In the genomic region with DNA sequence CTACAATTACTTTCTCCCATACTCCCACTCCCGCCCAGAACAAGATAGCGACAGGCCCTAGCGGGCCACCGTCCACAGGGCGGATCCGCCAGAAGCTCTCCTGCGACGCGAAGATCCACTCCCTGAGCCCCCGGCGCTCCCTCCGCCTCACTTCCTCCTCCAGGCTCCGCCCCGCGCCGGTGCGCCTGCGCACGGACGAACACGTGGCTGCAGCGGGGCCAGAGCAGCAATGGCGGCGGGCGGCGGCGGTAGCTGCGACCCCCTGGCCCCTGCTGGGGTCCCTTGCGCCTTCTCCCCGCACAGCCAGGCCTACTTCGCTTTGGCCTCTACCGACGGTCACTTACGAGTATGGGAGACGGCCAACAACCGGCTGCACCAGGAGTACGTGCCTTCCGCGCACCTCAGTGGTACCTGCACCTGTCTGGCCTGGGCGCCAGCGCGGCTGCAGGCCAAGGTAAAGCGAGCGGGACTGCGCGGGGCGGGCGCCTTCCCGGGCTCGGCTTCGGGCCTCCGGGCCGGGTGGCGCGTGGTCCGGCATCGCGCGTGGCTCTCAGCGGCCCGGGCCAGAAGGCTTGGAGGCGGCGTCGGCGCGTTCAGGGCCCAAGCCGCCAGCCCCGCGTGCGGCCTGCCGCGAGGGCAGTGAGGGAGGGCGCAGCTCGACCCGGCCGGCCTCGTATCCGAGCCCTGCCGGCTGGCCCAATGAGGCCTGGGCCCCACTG, we compare ENCODE assay signal across 1 cellular context.
A peak's percentile ranks its signal among the peaks of the same experiment; 100 is the strongest.
TF ChIP-seq lines count a peak whose summit lies in the region.

A gene with protein sequence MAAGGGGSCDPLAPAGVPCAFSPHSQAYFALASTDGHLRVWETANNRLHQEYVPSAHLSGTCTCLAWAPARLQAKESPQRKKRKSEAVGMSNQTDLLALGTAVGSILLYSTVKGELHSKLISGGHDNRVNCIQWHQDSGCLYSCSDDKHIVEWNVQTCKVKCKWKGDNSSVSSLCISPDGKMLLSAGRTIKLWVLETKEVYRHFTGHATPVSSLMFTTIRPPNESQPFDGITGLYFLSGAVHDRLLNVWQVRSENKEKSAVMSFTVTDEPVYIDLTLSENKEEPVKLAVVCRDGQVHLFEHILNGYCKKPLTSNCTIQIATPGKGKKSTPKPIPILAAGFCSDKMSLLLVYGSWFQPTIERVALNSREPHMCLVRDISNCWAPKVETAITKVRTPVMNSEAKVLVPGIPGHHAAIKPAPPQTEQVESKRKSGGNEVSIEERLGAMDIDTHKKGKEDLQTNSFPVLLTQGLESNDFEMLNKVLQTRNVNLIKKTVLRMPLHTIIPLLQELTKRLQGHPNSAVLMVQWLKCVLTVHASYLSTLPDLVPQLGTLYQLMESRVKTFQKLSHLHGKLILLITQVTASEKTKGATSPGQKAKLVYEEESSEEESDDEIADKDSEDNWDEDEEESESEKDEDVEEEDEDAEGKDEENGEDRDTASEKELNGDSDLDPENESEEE (plus strand): TSS at position 198 of the 719 bp plus-strand sequence. CDS start 32 bp downstream, at position 230.

TF ChIP-seq in H1, 55 proteins besides CTCF, POLR2A, EP300 and RAD21:
- no peak for TF ChIP-seq SIX5 (IDR thresholded peaks at IDR 0.05; ENCODE audit: low read depth, low read length)
- no peak for TF ChIP-seq GABPA (IDR thresholded peaks at IDR 0.05; ENCODE audit: borderline replicate concordance, insufficient read depth, low read length)
- TF ChIP-seq JUN (IDR thresholded peaks at IDR 0.05; ENCODE audit: low read depth, low read length), result no peak
- peak; percentile 97 for TF ChIP-seq YY1 (IDR thresholded peaks at IDR 0.05; ENCODE audit: low read depth, low read length)
- no peak for TF ChIP-seq SIRT6 (IDR thresholded peaks at IDR 0.05; ENCODE audit: low read length)
- no peak for TF ChIP-seq CBX5 (IDR thresholded peaks at IDR 0.05; ENCODE audit: low read depth, low read length)
- TF ChIP-seq ASH2L (IDR thresholded peaks at IDR 0.05; ENCODE audit: low read length), result peak; percentile 31
- peak; percentile 93 for TF ChIP-seq CREB1 (IDR thresholded peaks at IDR 0.05)
- TF ChIP-seq, protein P1, sequence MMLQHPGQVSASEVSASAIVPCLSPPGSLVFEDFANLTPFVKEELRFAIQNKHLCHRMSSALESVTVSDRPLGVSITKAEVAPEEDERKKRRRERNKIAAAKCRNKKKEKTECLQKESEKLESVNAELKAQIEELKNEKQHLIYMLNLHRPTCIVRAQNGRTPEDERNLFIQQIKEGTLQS (IDR thresholded peaks at IDR 0.05; ENCODE audit: insufficient read depth, low read depth, low read length), result peak; percentile 78
- no peak for TF ChIP-seq FOSL1 (IDR thresholded peaks at IDR 0.05; ENCODE audit: insufficient read depth, low read depth, low read length)
- TF ChIP-seq BACH1 (IDR thresholded peaks at IDR 0.05; ENCODE audit: low read length), result peak; percentile 28; the same call in 1 of the 2 replicates
- TF ChIP-seq PHF8 (conservative IDR thresholded peaks at IDR 0.05; ENCODE audit: low read depth, low read length), result peak; percentile 99
- peak; percentile 86 for TF ChIP-seq KDM4A (IDR thresholded peaks at IDR 0.05; ENCODE audit: low read depth, low read length, severe bottlenecking)
- TF ChIP-seq RBBP5 (IDR thresholded peaks at IDR 0.05; ENCODE audit: borderline replicate concordance, low read depth, low read length), result 0 out of 2 replicates have a peak, but pooled peaks have one; percentile 84
- TF ChIP-seq, protein P2, sequence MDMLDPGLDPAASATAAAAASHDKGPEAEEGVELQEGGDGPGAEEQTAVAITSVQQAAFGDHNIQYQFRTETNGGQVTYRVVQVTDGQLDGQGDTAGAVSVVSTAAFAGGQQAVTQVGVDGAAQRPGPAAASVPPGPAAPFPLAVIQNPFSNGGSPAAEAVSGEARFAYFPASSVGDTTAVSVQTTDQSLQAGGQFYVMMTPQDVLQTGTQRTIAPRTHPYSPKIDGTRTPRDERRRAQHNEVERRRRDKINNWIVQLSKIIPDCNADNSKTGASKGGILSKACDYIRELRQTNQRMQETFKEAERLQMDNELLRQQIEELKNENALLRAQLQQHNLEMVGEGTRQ (IDR thresholded peaks at IDR 0.05; ENCODE audit: low read length), result peak; percentile 78
- peak; percentile 64; the same call in 1 of the 2 replicates for TF ChIP-seq KDM5A (IDR thresholded peaks at IDR 0.05; ENCODE audit: low read length)
- TF ChIP-seq SP1 (IDR thresholded peaks at IDR 0.05; ENCODE audit: low read depth, low read length), result peak; percentile 80
- no peak for TF ChIP-seq ZNF274 (IDR thresholded peaks at IDR 0.05; ENCODE audit: borderline replicate concordance, extremely low read depth, low read length)
- TF ChIP-seq, protein P3, sequence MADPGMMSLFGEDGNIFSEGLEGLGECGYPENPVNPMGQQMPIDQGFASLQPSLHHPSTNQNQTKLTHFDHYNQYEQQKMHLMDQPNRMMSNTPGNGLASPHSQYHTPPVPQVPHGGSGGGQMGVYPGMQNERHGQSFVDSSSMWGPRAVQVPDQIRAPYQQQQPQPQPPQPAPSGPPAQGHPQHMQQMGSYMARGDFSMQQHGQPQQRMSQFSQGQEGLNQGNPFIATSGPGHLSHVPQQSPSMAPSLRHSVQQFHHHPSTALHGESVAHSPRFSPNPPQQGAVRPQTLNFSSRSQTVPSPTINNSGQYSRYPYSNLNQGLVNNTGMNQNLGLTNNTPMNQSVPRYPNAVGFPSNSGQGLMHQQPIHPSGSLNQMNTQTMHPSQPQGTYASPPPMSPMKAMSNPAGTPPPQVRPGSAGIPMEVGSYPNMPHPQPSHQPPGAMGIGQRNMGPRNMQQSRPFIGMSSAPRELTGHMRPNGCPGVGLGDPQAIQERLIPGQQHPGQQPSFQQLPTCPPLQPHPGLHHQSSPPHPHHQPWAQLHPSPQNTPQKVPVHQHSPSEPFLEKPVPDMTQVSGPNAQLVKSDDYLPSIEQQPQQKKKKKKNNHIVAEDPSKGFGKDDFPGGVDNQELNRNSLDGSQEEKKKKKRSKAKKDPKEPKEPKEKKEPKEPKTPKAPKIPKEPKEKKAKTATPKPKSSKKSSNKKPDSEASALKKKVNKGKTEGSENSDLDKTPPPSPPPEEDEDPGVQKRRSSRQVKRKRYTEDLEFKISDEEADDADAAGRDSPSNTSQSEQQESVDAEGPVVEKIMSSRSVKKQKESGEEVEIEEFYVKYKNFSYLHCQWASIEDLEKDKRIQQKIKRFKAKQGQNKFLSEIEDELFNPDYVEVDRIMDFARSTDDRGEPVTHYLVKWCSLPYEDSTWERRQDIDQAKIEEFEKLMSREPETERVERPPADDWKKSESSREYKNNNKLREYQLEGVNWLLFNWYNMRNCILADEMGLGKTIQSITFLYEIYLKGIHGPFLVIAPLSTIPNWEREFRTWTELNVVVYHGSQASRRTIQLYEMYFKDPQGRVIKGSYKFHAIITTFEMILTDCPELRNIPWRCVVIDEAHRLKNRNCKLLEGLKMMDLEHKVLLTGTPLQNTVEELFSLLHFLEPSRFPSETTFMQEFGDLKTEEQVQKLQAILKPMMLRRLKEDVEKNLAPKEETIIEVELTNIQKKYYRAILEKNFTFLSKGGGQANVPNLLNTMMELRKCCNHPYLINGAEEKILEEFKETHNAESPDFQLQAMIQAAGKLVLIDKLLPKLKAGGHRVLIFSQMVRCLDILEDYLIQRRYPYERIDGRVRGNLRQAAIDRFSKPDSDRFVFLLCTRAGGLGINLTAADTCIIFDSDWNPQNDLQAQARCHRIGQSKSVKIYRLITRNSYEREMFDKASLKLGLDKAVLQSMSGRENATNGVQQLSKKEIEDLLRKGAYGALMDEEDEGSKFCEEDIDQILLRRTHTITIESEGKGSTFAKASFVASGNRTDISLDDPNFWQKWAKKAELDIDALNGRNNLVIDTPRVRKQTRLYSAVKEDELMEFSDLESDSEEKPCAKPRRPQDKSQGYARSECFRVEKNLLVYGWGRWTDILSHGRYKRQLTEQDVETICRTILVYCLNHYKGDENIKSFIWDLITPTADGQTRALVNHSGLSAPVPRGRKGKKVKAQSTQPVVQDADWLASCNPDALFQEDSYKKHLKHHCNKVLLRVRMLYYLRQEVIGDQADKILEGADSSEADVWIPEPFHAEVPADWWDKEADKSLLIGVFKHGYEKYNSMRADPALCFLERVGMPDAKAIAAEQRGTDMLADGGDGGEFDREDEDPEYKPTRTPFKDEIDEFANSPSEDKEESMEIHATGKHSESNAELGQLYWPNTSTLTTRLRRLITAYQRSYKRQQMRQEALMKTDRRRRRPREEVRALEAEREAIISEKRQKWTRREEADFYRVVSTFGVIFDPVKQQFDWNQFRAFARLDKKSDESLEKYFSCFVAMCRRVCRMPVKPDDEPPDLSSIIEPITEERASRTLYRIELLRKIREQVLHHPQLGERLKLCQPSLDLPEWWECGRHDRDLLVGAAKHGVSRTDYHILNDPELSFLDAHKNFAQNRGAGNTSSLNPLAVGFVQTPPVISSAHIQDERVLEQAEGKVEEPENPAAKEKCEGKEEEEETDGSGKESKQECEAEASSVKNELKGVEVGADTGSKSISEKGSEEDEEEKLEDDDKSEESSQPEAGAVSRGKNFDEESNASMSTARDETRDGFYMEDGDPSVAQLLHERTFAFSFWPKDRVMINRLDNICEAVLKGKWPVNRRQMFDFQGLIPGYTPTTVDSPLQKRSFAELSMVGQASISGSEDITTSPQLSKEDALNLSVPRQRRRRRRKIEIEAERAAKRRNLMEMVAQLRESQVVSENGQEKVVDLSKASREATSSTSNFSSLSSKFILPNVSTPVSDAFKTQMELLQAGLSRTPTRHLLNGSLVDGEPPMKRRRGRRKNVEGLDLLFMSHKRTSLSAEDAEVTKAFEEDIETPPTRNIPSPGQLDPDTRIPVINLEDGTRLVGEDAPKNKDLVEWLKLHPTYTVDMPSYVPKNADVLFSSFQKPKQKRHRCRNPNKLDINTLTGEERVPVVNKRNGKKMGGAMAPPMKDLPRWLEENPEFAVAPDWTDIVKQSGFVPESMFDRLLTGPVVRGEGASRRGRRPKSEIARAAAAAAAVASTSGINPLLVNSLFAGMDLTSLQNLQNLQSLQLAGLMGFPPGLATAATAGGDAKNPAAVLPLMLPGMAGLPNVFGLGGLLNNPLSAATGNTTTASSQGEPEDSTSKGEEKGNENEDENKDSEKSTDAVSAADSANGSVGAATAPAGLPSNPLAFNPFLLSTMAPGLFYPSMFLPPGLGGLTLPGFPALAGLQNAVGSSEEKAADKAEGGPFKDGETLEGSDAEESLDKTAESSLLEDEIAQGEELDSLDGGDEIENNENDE (IDR thresholded peaks at IDR 0.05; ENCODE audit: insufficient replicate concordance, low read length), result no peak
- 0 out of 2 replicates have a peak, but pooled peaks have one; percentile 4 for TF ChIP-seq SRF (IDR thresholded peaks at IDR 0.05; ENCODE audit: low read depth, low read length)
- TF ChIP-seq, protein P4, sequence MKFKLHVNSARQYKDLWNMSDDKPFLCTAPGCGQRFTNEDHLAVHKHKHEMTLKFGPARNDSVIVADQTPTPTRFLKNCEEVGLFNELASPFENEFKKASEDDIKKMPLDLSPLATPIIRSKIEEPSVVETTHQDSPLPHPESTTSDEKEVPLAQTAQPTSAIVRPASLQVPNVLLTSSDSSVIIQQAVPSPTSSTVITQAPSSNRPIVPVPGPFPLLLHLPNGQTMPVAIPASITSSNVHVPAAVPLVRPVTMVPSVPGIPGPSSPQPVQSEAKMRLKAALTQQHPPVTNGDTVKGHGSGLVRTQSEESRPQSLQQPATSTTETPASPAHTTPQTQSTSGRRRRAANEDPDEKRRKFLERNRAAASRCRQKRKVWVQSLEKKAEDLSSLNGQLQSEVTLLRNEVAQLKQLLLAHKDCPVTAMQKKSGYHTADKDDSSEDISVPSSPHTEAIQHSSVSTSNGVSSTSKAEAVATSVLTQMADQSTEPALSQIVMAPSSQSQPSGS (IDR thresholded peaks at IDR 0.05; ENCODE audit: low read length), result peak; percentile 69; the same call in 1 of the 2 replicates
- TF ChIP-seq HDAC2 (IDR thresholded peaks at IDR 0.05; ENCODE audit: borderline replicate concordance in 1 of 2, low read depth in 2 of 2, low read length in 2 of 2), result no peak; a peak in 1 of 4 replicates
- no peak for TF ChIP-seq SIN3A (conservative IDR thresholded peaks at IDR 0.05 in 1 of 2, IDR thresholded peaks at IDR 0.05 in 1 of 2; ENCODE audit: low read depth in 1 of 2, low read length in 2 of 2)
- TF ChIP-seq, protein P5, sequence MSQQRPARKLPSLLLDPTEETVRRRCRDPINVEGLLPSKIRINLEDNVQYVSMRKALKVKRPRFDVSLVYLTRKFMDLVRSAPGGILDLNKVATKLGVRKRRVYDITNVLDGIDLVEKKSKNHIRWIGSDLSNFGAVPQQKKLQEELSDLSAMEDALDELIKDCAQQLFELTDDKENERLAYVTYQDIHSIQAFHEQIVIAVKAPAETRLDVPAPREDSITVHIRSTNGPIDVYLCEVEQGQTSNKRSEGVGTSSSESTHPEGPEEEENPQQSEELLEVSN (IDR thresholded peaks at IDR 0.05), result peak; percentile 66
- no peak for TF ChIP-seq MAFK (IDR thresholded peaks at IDR 0.05; ENCODE audit: low read depth, low read length)
- no peak for TF ChIP-seq TCF12 (IDR thresholded peaks at IDR 0.05; ENCODE audit: low read depth, low read length)
- TF ChIP-seq NRF1 (IDR thresholded peaks at IDR 0.05; ENCODE audit: low read depth, low read length), result peak; percentile 94
- TF ChIP-seq NANOG (IDR thresholded peaks at IDR 0.05; ENCODE audit: insufficient read depth, low read depth, low read length, poor library complexity, severe bottlenecking), result no peak
- TF ChIP-seq TBP (IDR thresholded peaks at IDR 0.05; ENCODE audit: low read depth, low read length), result peak; percentile 89
- TF ChIP-seq BRCA1 (IDR thresholded peaks at IDR 0.05; ENCODE audit: low read depth, low read length), result no peak
- TF ChIP-seq CHD2 (IDR thresholded peaks at IDR 0.05; ENCODE audit: low read length), result 0 out of 2 replicates have a peak, but pooled peaks have one; percentile 21
- TF ChIP-seq TAF7 (optimal IDR thresholded peaks at IDR 0.05; ENCODE audit: borderline replicate concordance, low read depth, low read length), result peak; percentile 94
- peak; percentile 97 for TF ChIP-seq TAF1 (IDR thresholded peaks at IDR 0.05; ENCODE audit: low read depth, low read length)
- TF ChIP-seq CHD1 (IDR thresholded peaks at IDR 0.05; ENCODE audit: low read depth, low read length), result no peak
- TF ChIP-seq CTBP2 (IDR thresholded peaks at IDR 0.05; ENCODE audit: borderline replicate concordance, insufficient read depth, insufficient read length, low read length), result no peak
- 0 out of 2 replicates have a peak, but pooled peaks have one; percentile 51 for TF ChIP-seq SP4 (IDR thresholded peaks at IDR 0.05; ENCODE audit: low read length)
- TF ChIP-seq RNF2 (IDR thresholded peaks at IDR 0.05; ENCODE audit: borderline replicate concordance, low read depth, low read length, missing control alignments, poor library complexity, severe bottlenecking), result no peak
- TF ChIP-seq CEBPB (IDR thresholded peaks at IDR 0.05; ENCODE audit: low read depth, low read length), result no peak
- no peak for TF ChIP-seq TEAD4 (IDR thresholded peaks at IDR 0.05; ENCODE audit: low read depth, low read length)
- TF ChIP-seq SAP30 (IDR thresholded peaks at IDR 0.05; ENCODE audit: insufficient read depth, insufficient replicate concordance, low read length), result no peak
- no peak for TF ChIP-seq CBX8 (IDR thresholded peaks at IDR 0.05; ENCODE audit: borderline replicate concordance, low read depth, low read length)
- peak; percentile 88 for TF ChIP-seq POLR2AphosphoS5 (IDR thresholded peaks at IDR 0.05; ENCODE audit: low read depth, low read length)
- no peak for TF ChIP-seq JUND (IDR thresholded peaks at IDR 0.05; ENCODE audit: low read length)
- TF ChIP-seq, protein P6, sequence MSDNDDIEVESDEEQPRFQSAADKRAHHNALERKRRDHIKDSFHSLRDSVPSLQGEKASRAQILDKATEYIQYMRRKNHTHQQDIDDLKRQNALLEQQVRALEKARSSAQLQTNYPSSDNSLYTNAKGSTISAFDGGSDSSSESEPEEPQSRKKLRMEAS (IDR thresholded peaks at IDR 0.05), result peak; percentile 99
TF ChIP-seq in H1: peak in this region for 22.
